8 cellular contexts compared by ENCODE assay signal in genomic region chr3:66299085-66299484, GRCh38.
DNase-seq lines count a peak whose midpoint lies in the region; ATAC-seq and TF ChIP-seq lines count a peak whose summit lies in the region.
"Not testable (repeated sequence)": the region's sequence is repeated elsewhere in the genome, so short reads cannot be mapped to it uniquely, and the experiment has no call there.

No MANE protein-coding gene starts in this region.

- not testable (repeated sequence) for H3K36me3 Mint-ChIP-seq in activated CD4-positive, alpha-beta memory T cell treated with anti-CD3 and anti-CD28 coated beads, Interleukin-2, amount 10 ng/mL, durations not matched to agents 7 days and 5 days (ENCODE audit: low read depth); brain; mesothelial cell of epicardium

- H3K27ac Mint-ChIP-seq in activated CD4-positive, alpha-beta memory T cell treated with anti-CD3 and anti-CD28 coated beads, Interleukin-2, amount 10 ng/mL, durations not matched to agents 7 days and 5 days, result peak overlapping the region; percentile 41
- H3K27ac Mint-ChIP-seq in brain (peak overlapping the region in 3 of 5 experiments; percentile 75 to 89 (median 88)), mesothelial cell of epicardium (peak overlapping the region; percentile 33)

- H2AFZ ChIP-seq in GM23248, result not testable (repeated sequence)

- peak overlapping the region; percentile 18 for H3K4me2 ChIP-seq in GM23248 (ENCODE audit: unreplicated experiment)

- H3K4me3 ChIP-seq in GM23248, left ventricle myocardium inferior: not testable (repeated sequence)
- H3K4me3 ChIP-seq in SK-N-MC, result peak overlapping the region; percentile 58; the same call in 1 of the 2 replicates
- H3K4me3 ChIP-seq in psoas muscle, result peak overlapping the region; percentile 34
- peak overlapping the region; percentile 4 for H3K4me3 ChIP-seq in upper lobe of right lung

- intact Hi-C loops in left ventricle myocardium inferior (cut with micrococcal nuclease); psoas muscle (cut with DNase I); upper lobe of right lung (cut with DNase I): not testable (repeated sequence)

- not testable (repeated sequence) for H3K4me3 Mint-ChIP-seq in activated CD4-positive, alpha-beta memory T cell treated with anti-CD3 and anti-CD28 coated beads, Interleukin-2, amount 10 ng/mL, durations not matched to agents 7 days and 5 days; mesothelial cell of epicardium
- H3K4me3 Mint-ChIP-seq in brain, result peak overlapping the region in 1 of 5 experiments; percentile 68

- H3K27me3 Mint-ChIP-seq in activated CD4-positive, alpha-beta memory T cell treated with anti-CD3 and anti-CD28 coated beads, Interleukin-2, amount 10 ng/mL, durations not matched to agents 7 days and 5 days; brain; mesothelial cell of epicardium (ENCODE audit: low read depth): not testable (repeated sequence)

- H3K9me3 Mint-ChIP-seq in activated CD4-positive, alpha-beta memory T cell treated with anti-CD3 and anti-CD28 coated beads, Interleukin-2, amount 10 ng/mL, durations not matched to agents 7 days and 5 days; brain; mesothelial cell of epicardium: not testable (repeated sequence)

- H4K20me1 ChIP-seq in GM23248 (ENCODE audit: insufficient read depth), result not testable (repeated sequence)

- H3K9me2 ChIP-seq in GM23248 (ENCODE audit: insufficient read depth), result not testable (repeated sequence)

- 58 to 78% methylated on average over 7 of the region's 7 CpGs for WGBS in GM23248 (ENCODE audit: low coverage in 1 of 2, low lambda C conversion rate in 2 of 2, missing lambda C conversion rate in 2 of 2), 2 experiments
- WGBS in psoas muscle, 3 donors, result 52 to 72% (median 61%) methylated on average over 7 of the region's 7 CpGs

- DNase-seq in GM23248; SK-N-MC (ENCODE audit: low read depth, low spot score); activated CD4-positive, alpha-beta memory T cell treated with anti-CD3 and anti-CD28 coated beads, Interleukin-2, amount 10 ng/mL, durations not matched to agents 7 days and 5 days; left ventricle myocardium inferior; mesothelial cell of epicardium (ENCODE audit: low spot score in 2 of 2, unreplicated experiment in 2 of 2); psoas muscle; upper lobe of right lung: not testable (repeated sequence)

- not testable (repeated sequence) for H3K36me3 ChIP-seq in GM23248 (ENCODE audit: low read depth); SK-N-MC (ENCODE audit: insufficient read depth, low read length); left ventricle myocardium inferior; psoas muscle (ENCODE audit: insufficient read depth in 1 of 2, low read depth in 1 of 2); upper lobe of right lung

- CTCF ChIA-PET in activated CD4-positive, alpha-beta memory T cell treated with anti-CD3 and anti-CD28 coated beads, Interleukin-2, amount 10 ng/mL, durations not matched to agents 7 days and 5 days (lab: Charles Lee), result not testable (repeated sequence)

- in situ Hi-C loops in GM23248 (cut with MboI), result not testable (repeated sequence)

- ATAC-seq in psoas muscle, result peak in 1 of 4 donors; percentile 19
- not testable (repeated sequence) for ATAC-seq in upper lobe of right lung

- not testable (repeated sequence) for H3K27me3 ChIP-seq in GM23248 (replicated peaks; ENCODE audit: insufficient read depth); left ventricle myocardium inferior (ENCODE audit: low read depth); psoas muscle (ENCODE audit: insufficient read depth in 3 of 3, low read length in 2 of 3); upper lobe of right lung

- not testable (repeated sequence) for H3K27ac ChIP-seq in GM23248, SK-N-MC, psoas muscle
- H3K27ac ChIP-seq in left ventricle myocardium inferior (replicated peaks), result peak overlapping the region; percentile 22
- H3K27ac ChIP-seq in upper lobe of right lung, result peak overlapping the region; percentile 48

- peaks cover 58% of the 10 kb centered on the region for H3K4me1 Mint-ChIP-seq in activated CD4-positive, alpha-beta memory T cell treated with anti-CD3 and anti-CD28 coated beads, Interleukin-2, amount 10 ng/mL, durations not matched to agents 7 days and 5 days
- H3K4me1 Mint-ChIP-seq in brain, result peaks cover 66% of the 10 kb centered on the region
- H3K4me1 Mint-ChIP-seq in mesothelial cell of epicardium, result peaks cover 39% of the 10 kb centered on the region

- POLR2A ChIA-PET in activated CD4-positive, alpha-beta memory T cell treated with anti-CD3 and anti-CD28 coated beads, Interleukin-2, amount 10 ng/mL, durations not matched to agents 7 days and 5 days (lab: Charles Lee), result interaction anchor here (2.0 to 2.1 kb wide), 2 partner anchors 20 to 95 kb away, joined by 6 to 12 read pairs; no protein-coding TSS in a partner anchor

- not testable (repeated sequence) for H3K9ac ChIP-seq in GM23248
- H3K9ac ChIP-seq in SK-N-MC (ENCODE audit: insufficient read length), result peak overlapping the region; percentile 63

- H3F3A ChIP-seq in GM23248 (ENCODE audit: insufficient read depth), result not testable (repeated sequence)

- H3K4me1 ChIP-seq in GM23248 (ENCODE audit: insufficient read depth) (peaks cover 11% of the 10 kb centered on the region; the same call in 1 of the 2 replicates), left ventricle myocardium inferior (peaks cover 25% of the 10 kb centered on the region), psoas muscle (peaks cover 33% of the 10 kb centered on the region), upper lobe of right lung (peaks cover 17% of the 10 kb centered on the region)

- not testable (repeated sequence) for TF ChIP-seq CTCF in brain (conservative IDR thresholded peaks at IDR 0.05); left ventricle myocardium inferior (IDR thresholded peaks at IDR 0.05; ENCODE audit: borderline replicate concordance); mesothelial cell of epicardium (IDR thresholded peaks at IDR 0.05; ENCODE audit: unreplicated experiment); psoas muscle (IDR thresholded peaks at IDR 0.05); upper lobe of right lung (IDR thresholded peaks at IDR 0.05)

- not testable (repeated sequence) for H3K9me3 ChIP-seq in GM23248 (ENCODE audit: low read depth); SK-N-MC (ENCODE audit: low read depth, low read length); left ventricle myocardium inferior (replicated peaks); psoas muscle; upper lobe of right lung

- H3K79me2 ChIP-seq in GM23248 (ENCODE audit: insufficient read depth), result not testable (repeated sequence)

Comparison
In these comparisons a context has a peak if more than half of its experiments do, and no peak if none do; other contexts are left out.
1. H3K27ac Mint-ChIP-seq: peak in every context shown above with its lines; median percentile 88 in brain; 41 in activated CD4-positive, alpha-beta memory T cell treated with anti-CD3 and anti-CD28 coated beads, Interleukin-2, amount 10 ng/mL, durations not matched to agents 7 days and 5 days; 33 in mesothelial cell of epicardium.